In genomic region chr16:49641250-49641649, GRCh38 we compare ENCODE assay signal across 19 cellular contexts.
"Had no signal": no experiment of that assay in that cellular context is flagged by ENCODE, and none has a peak within 500 bp of the region (broad histone marks: within the 10 kb centered on the region; RNA-seq: fewer than 3 reads in every experiment).

No MANE protein-coding gene starts in this region.

- H3K4me3 Mint-ChIP-seq: activated CD4-positive, alpha-beta T cell treated with anti-CD3 and anti-CD28 coated beads, Interleukin-2, amount 10 ng/mL, durations not matched to agents 7 days and 5 days; activated naive CD4-positive, alpha-beta T cell treated with anti-CD3 and anti-CD28 coated beads, Interleukin-2, amount 50 U/mL, for 24 hours; dendritic cell treated with granulocyte-macrophage colony-stimulating factor and Interleukin-4, amounts not matched to agents 40 ng/mL and 50 ng/mL, for 4 days; effector memory CD8-positive, alpha-beta T cell; T-helper 17 cell had no signal

- H3K27ac ChIP-seq: brain microvascular endothelial cell, parathyroid adenoma, skin epidermis, tibial nerve had no signal

- H3K9ac ChIP-seq: parathyroid adenoma had no signal

- H3K27me3 Mint-ChIP-seq: activated CD4-positive, alpha-beta T cell treated with anti-CD3 and anti-CD28 coated beads, Interleukin-2, amount 10 ng/mL, durations not matched to agents 7 days and 5 days had no signal

- ATAC-seq: effector memory CD8-positive, alpha-beta T cell; gastroesophageal sphincter; left ventricle myocardium superior; T-helper 17 cell had no signal

- H3K27ac Mint-ChIP-seq: activated CD4-positive, alpha-beta T cell treated with anti-CD3 and anti-CD28 coated beads, Interleukin-2, amount 10 ng/mL, durations not matched to agents 7 days and 5 days; activated naive CD4-positive, alpha-beta T cell treated with anti-CD3 and anti-CD28 coated beads, Interleukin-2, amount 50 U/mL, for 24 hours; dendritic cell treated with granulocyte-macrophage colony-stimulating factor and Interleukin-4, amounts not matched to agents 40 ng/mL and 50 ng/mL, for 4 days; effector memory CD8-positive, alpha-beta T cell; T-helper 17 cell had no signal

- DNase-seq: activated CD4-positive, alpha-beta T cell treated with anti-CD3 and anti-CD28 coated beads, Interleukin-2, amount 10 ng/mL, durations not matched to agents 7 days and 5 days; activated CD4-positive, CD25-positive, alpha-beta regulatory T cell; activated CD8-positive, alpha-beta memory T cell treated with anti-CD3 and anti-CD28 coated beads for 24 hours; activated effector memory CD4-positive, alpha-beta T cell treated with Interleukin-2 at 50 U/mL for 16 hours; activated T-cell treated with anti-CD3 and anti-CD28 coated beads for 4 hours; cerebellar nuclear complex; effector memory CD8-positive, alpha-beta T cell; kidney; mesendoderm; T-helper 17 cell had no signal

- H3K4me1 Mint-ChIP-seq: activated CD4-positive, alpha-beta T cell treated with anti-CD3 and anti-CD28 coated beads, Interleukin-2, amount 10 ng/mL, durations not matched to agents 7 days and 5 days; activated naive CD4-positive, alpha-beta T cell treated with anti-CD3 and anti-CD28 coated beads, Interleukin-2, amount 50 U/mL, for 24 hours; T-helper 17 cell had no signal

- H3K36me3 ChIP-seq: brain microvascular endothelial cell had no signal

- H3K9me3 ChIP-seq: gastroesophageal sphincter had no signal

- H3K9me3 Mint-ChIP-seq: activated naive CD4-positive, alpha-beta T cell treated with anti-CD3 and anti-CD28 coated beads, Interleukin-2, amount 50 U/mL, for 24 hours; effector memory CD8-positive, alpha-beta T cell had no signal

- H3K36me3 Mint-ChIP-seq: activated naive CD4-positive, alpha-beta T cell treated with anti-CD3 and anti-CD28 coated beads, Interleukin-2, amount 50 U/mL, for 24 hours had no signal

- H2AFZ ChIP-seq: parathyroid adenoma had no signal

- H3K4me3 ChIP-seq: gastroesophageal sphincter, right atrium auricular region, skin epidermis, tibial nerve had no signal

- H3K27me3 ChIP-seq: brain microvascular endothelial cell, gastroesophageal sphincter, right atrium auricular region, tibial nerve had no signal

- H3K79me2 ChIP-seq: parathyroid adenoma had no signal
